ENCODE assay signal across 8 cellular contexts in genomic region chr1:91165033-91165654, GRCh38.
A peak's percentile ranks its signal among the peaks of the same experiment; 100 is the strongest.
DNase-seq lines count a peak whose midpoint lies in the region; ATAC-seq, FAIRE-seq and TF ChIP-seq lines count a peak whose summit lies in the region.

No MANE protein-coding gene starts in this region.

- H2BK15ac ChIP-seq in H1 (ENCODE audit: low read length), result no peak overlapping the region; the same call in 1 of the 2 replicates

- CTCF ChIA-PET in CD8-positive, alpha-beta memory T cell (lab: Charles Lee), result interaction anchor here (0.6 to 4.1 kb wide), 19 partner anchors 10 to 585 kb away, joined by 3 to 20 read pairs (median 3); partner anchors contain the start of gene ZNF644
- CTCF ChIA-PET in activated CD8-positive, alpha-beta T cell treated with anti-CD3 and anti-CD28 coated beads, Interleukin-2, amount 10 ng/mL, durations not matched to agents 7 days and 5 days (lab: Charles Lee), result interaction anchor here (0.8 to 2.9 kb wide), 36 partner anchors 10 to 832 kb away, joined by 3 to 30 read pairs (median 4); no protein-coding TSS in a partner anchor
- CTCF ChIA-PET in H1 (lab: Charles Lee; ENCODE audit: partially characterized antibody), result interaction anchor here (0.5 to 5.1 kb wide), 100 partner anchors 9 to 1376 kb away, joined by 3 to 230 read pairs (median 5); partner anchors contain the start of genes BARHL2 and CDC7

- H3K36me3 Mint-ChIP-seq in CD8-positive, alpha-beta memory T cell, result no peaks in the 10 kb centered on the region
- H3K36me3 Mint-ChIP-seq in activated CD8-positive, alpha-beta T cell treated with anti-CD3 and anti-CD28 coated beads, Interleukin-2, amount 10 ng/mL, durations not matched to agents 7 days and 5 days (ENCODE audit: low read depth), result no peaks in the 10 kb centered on the region
- H3K36me3 Mint-ChIP-seq in mesothelial cell of epicardium, result no peaks in the 10 kb centered on the region

- peak overlapping the region; percentile 64; the same call in 1 of the 2 replicates for H2BK12ac ChIP-seq in H1 (ENCODE audit: low read depth, low read length)

- H3K79me1 ChIP-seq in H1 (ENCODE audit: low read depth, low read length), result no peaks in the 10 kb centered on the region

- H2AK5ac ChIP-seq in H1 (ENCODE audit: low read depth, low read length), result no peak overlapping the region

- no peaks in the 10 kb centered on the region for H4K20me1 ChIP-seq in H1 (replicated peaks in 1 of 2; ENCODE audit: control insufficient read depth in 1 of 2, insufficient read depth in 2 of 2, low read length in 2 of 2)

- H2BK5ac ChIP-seq in H1 (ENCODE audit: low read depth, low read length), result peak overlapping the region; percentile 1; the same call in 1 of the 2 replicates

- no peaks in the 10 kb centered on the region for H3K79me2 ChIP-seq in H1 (ENCODE audit: control insufficient read depth in 1 of 2, insufficient read depth in 2 of 2, low read length in 2 of 2)

- no peak overlapping the region for H3K9ac ChIP-seq in H1 (replicated peaks in 1 of 4; ENCODE audit: extremely low read depth in 1 of 4, low read depth in 3 of 4, low read length in 3 of 4)

- peak overlapping the region; percentile 54 for H3K18ac ChIP-seq in H1 (ENCODE audit: extremely low read depth, low read length)

- peak; percentile 91 for FAIRE-seq in H1 (lab: Jason Lieb, UNC)

- TF ChIP-seq EP300 in H1 (IDR thresholded peaks at IDR 0.05; ENCODE audit: borderline replicate concordance in 1 of 2, low read depth in 2 of 2, low read length in 2 of 2), result no peak

- H3K27me3 ChIP-seq in CD8-positive, alpha-beta memory T cell (ENCODE audit: insufficient read depth, low read length, poor library complexity, severe bottlenecking), result no peaks in the 10 kb centered on the region
- H3K27me3 ChIP-seq in H1 (replicated peaks in 1 of 4; ENCODE audit: control insufficient read depth in 3 of 4, extremely low read depth in 1 of 4, insufficient read depth in 3 of 4, low read length in 3 of 4), result peaks cover 0 to 4% (median 0%) of the 10 kb centered on the region in 4 experiments; a peak in 3 of 7 replicates

- H3K9me3 Mint-ChIP-seq in CD8-positive, alpha-beta memory T cell, result no peaks in the 10 kb centered on the region
- no peaks in the 10 kb centered on the region for H3K9me3 Mint-ChIP-seq in activated CD8-positive, alpha-beta T cell treated with anti-CD3 and anti-CD28 coated beads, Interleukin-2, amount 10 ng/mL, durations not matched to agents 7 days and 5 days (ENCODE audit: insufficient read depth)
- no peaks in the 10 kb centered on the region for H3K9me3 Mint-ChIP-seq in mesothelial cell of epicardium

- no peaks in the 10 kb centered on the region for H3K4me1 ChIP-seq in CD8-positive, alpha-beta memory T cell (ENCODE audit: insufficient read depth, low read length)
- H3K4me1 ChIP-seq in H1 (replicated peaks in 1 of 4; ENCODE audit: control insufficient read depth in 3 of 4, insufficient read depth in 4 of 4, low read length in 3 of 4), result peaks cover 0 to 10% (median 3%) of the 10 kb centered on the region in 4 experiments; a peak in 4 of 7 replicates

- TF ChIP-seq POLR2A in H1 (IDR thresholded peaks at IDR 0.05; ENCODE audit: control extremely low read depth in 1 of 2, low read depth in 2 of 2, low read length in 2 of 2), result no peak

- H2AFZ ChIP-seq in H1 (ENCODE audit: low read length), result peak overlapping the region; percentile 63; the same call in 1 of the 2 replicates

- H3K27ac ChIP-seq in CD8-positive, alpha-beta memory T cell (ENCODE audit: low read depth, low read length), result no peak overlapping the region
- H3K27ac ChIP-seq in H1 (ENCODE audit: low read depth, low read length), result no peak overlapping the region

- no peak overlapping the region for H4K5ac ChIP-seq in H1 (ENCODE audit: insufficient read length, low read depth, low read length)

- 0 out of 2 replicates have a peak overlapping the region, but pooled peaks have one; percentile 24 for H2BK20ac ChIP-seq in H1 (ENCODE audit: low read length)

- WGBS in H1 (ENCODE audit: extremely low coverage in 1 of 2, insufficient coverage in 1 of 2, insufficient read length in 1 of 2, insufficient replicate concordance in 2 of 2, low coverage in 1 of 2, low lambda C conversion rate in 2 of 2, missing lambda C conversion rate in 1 of 2), 2 experiments, result 40% methylated on average over 14 of the region's 14 CpGs; no CpG with 5 or more reads in 1 of the 2 experiments

- no peak overlapping the region for H3K14ac ChIP-seq in H1 (ENCODE audit: insufficient read length)

- H4K8ac ChIP-seq in H1 (ENCODE audit: extremely low read depth, insufficient read depth, low read length), result no peak overlapping the region

- no peak overlapping the region for H3K4ac ChIP-seq in H1 (replicated peaks; ENCODE audit: insufficient read length, low read depth, low read length)

- no peak overlapping the region for H3K56ac ChIP-seq in H1 (replicated peaks; ENCODE audit: insufficient read length, low read depth, low read length)

- H3K27me3 Mint-ChIP-seq in CD8-positive, alpha-beta memory T cell, result peaks cover 0 to 1% of the 10 kb centered on the region in 2 donors
- H3K27me3 Mint-ChIP-seq in activated CD8-positive, alpha-beta T cell treated with anti-CD3 and anti-CD28 coated beads, Interleukin-2, amount 10 ng/mL, durations not matched to agents 7 days and 5 days (ENCODE audit: low read depth), result no peaks in the 10 kb centered on the region
- no peaks in the 10 kb centered on the region for H3K27me3 Mint-ChIP-seq in mesothelial cell of epicardium (ENCODE audit: low read depth)

- DNase-seq in CD8-positive, alpha-beta memory T cell, result peak; percentile 33 to 68 (median 51)
- DNase-seq in NCI-H69 (lab: John Stamatoyannopoulos, UW) (peak; percentile 64), H1 (ENCODE audit: low read depth in 1 of 2, low spot score in 2 of 2) (peak; percentile 68 to 97), mesothelial cell of epicardium (ENCODE audit: low spot score in 2 of 2, unreplicated experiment in 2 of 2) (peak; percentile 65 to 91)
- DNase-seq in activated CD8-positive, alpha-beta T cell treated with anti-CD3 and anti-CD28 coated beads, Interleukin-2, amount 10 ng/mL, durations not matched to agents 7 days and 5 days, result peak; percentile 73
- DNase-seq in stimulated activated CD8-positive, alpha-beta memory T cell treated with anti-CD3 and anti-CD28 coated beads, Interleukin-4, amount 100 ng/mL, for 1 hour (ENCODE audit: low read depth in 2 of 2, low spot score in 1 of 2), result peak; percentile 36 to 48

- H3K36me3 ChIP-seq in CD8-positive, alpha-beta memory T cell (ENCODE audit: insufficient read depth, low read length), result no peaks in the 10 kb centered on the region
- no peaks in the 10 kb centered on the region; a peak in 2 of 8 replicates for H3K36me3 ChIP-seq in H1 (ENCODE audit: control insufficient read depth in 2 of 4, insufficient read depth in 4 of 4, low read length in 3 of 4)

- ATAC-seq in GM19395 (IDR thresholded peaks at IDR 0.05; ENCODE audit: unreplicated experiment) (peak; percentile 95), HG03439 (IDR thresholded peaks at IDR 0.05; ENCODE audit: unreplicated experiment) (peak; percentile 92)
- peak; percentile 89 for ATAC-seq in activated CD8-positive, alpha-beta T cell treated with anti-CD3 and anti-CD28 coated beads, Interleukin-2, amount 10 ng/mL, durations not matched to agents 7 days and 5 days

- peak overlapping the region in 2 of 8 donors; percentile 34 to 81 for H3K27ac Mint-ChIP-seq in CD8-positive, alpha-beta memory T cell
- no peak overlapping the region for H3K27ac Mint-ChIP-seq in activated CD8-positive, alpha-beta T cell treated with anti-CD3 and anti-CD28 coated beads, Interleukin-2, amount 10 ng/mL, durations not matched to agents 7 days and 5 days
- H3K27ac Mint-ChIP-seq in mesothelial cell of epicardium, result no peak overlapping the region

- H4K91ac ChIP-seq in H1 (replicated peaks; ENCODE audit: insufficient read length, low read length), result peak overlapping the region; percentile 77

- no peaks in the 10 kb centered on the region for H3K23me2 ChIP-seq in H1 (ENCODE audit: low read depth, low read length)

- peaks cover 3 to 12% (median 4%) of the 10 kb centered on the region in 3 donors for H3K4me1 Mint-ChIP-seq in CD8-positive, alpha-beta memory T cell
- H3K4me1 Mint-ChIP-seq in activated CD8-positive, alpha-beta T cell treated with anti-CD3 and anti-CD28 coated beads, Interleukin-2, amount 10 ng/mL, durations not matched to agents 7 days and 5 days (ENCODE audit: low read depth), result no peaks in the 10 kb centered on the region
- peaks cover 15% of the 10 kb centered on the region for H3K4me1 Mint-ChIP-seq in mesothelial cell of epicardium

- TF ChIP-seq CTCF in H1 (IDR thresholded peaks at IDR 0.05; ENCODE audit: control extremely low read depth in 1 of 3, insufficient read depth in 1 of 3, low read depth in 1 of 3, low read length in 3 of 3) (peak; percentile 93 to 99 (median 99)), mesothelial cell of epicardium (IDR thresholded peaks at IDR 0.05; ENCODE audit: unreplicated experiment) (peak; percentile 93)

- no peak overlapping the region for H3K4me3 Mint-ChIP-seq in CD8-positive, alpha-beta memory T cell
- H3K4me3 Mint-ChIP-seq in activated CD8-positive, alpha-beta T cell treated with anti-CD3 and anti-CD28 coated beads, Interleukin-2, amount 10 ng/mL, durations not matched to agents 7 days and 5 days, result no peak overlapping the region
- H3K4me3 Mint-ChIP-seq in mesothelial cell of epicardium, result no peak overlapping the region

- no peaks in the 10 kb centered on the region for H3K9me3 ChIP-seq in CD8-positive, alpha-beta memory T cell (ENCODE audit: low read length)
- no peaks in the 10 kb centered on the region for H3K9me3 ChIP-seq in H1 (ENCODE audit: insufficient read depth in 2 of 2, low read depth in 1 of 2, low read length in 1 of 2)

- no peak overlapping the region for H3K23ac ChIP-seq in H1 (ENCODE audit: insufficient read length)

- H3K4me2 ChIP-seq in H1 (ENCODE audit: insufficient read depth in 1 of 2, low read depth in 2 of 2, low read length in 2 of 2), result 0 out of 4 replicates have a peak overlapping the region, but pooled peaks of 1 of the 2 experiments have one; percentile 7

- POLR2A ChIA-PET in CD8-positive, alpha-beta memory T cell (lab: Charles Lee), result no interaction called here
- POLR2A ChIA-PET in activated CD8-positive, alpha-beta T cell treated with anti-CD3 and anti-CD28 coated beads, Interleukin-2, amount 10 ng/mL, durations not matched to agents 7 days and 5 days (lab: Charles Lee), result no interaction called here
- POLR2A ChIA-PET in H1 (lab: Charles Lee; ENCODE audit: partially characterized antibody), result interaction anchor here (0.6 to 4.0 kb wide), 6 partner anchors 113 to 371 kb away, joined by 3 to 16 read pairs (median 4); partner anchors contain the start of gene ZNF644

- peak; percentile 95 to 98 for TF ChIP-seq RAD21 in H1 (IDR thresholded peaks at IDR 0.05 in 1 of 2, conservative IDR thresholded peaks at IDR 0.05 in 1 of 2; ENCODE audit: low read depth in 2 of 2, low read length in 2 of 2)

- no peak overlapping the region for H3K4me3 ChIP-seq in CD8-positive, alpha-beta memory T cell (ENCODE audit: low read length)
- no peak overlapping the region for H3K4me3 ChIP-seq in H1 (ENCODE audit: extremely low read depth in 1 of 4, insufficient read depth in 2 of 4, low read depth in 3 of 4, low read length in 4 of 4)

- H2BK120ac ChIP-seq in H1 (replicated peaks; ENCODE audit: low read depth, low read length), result no peak overlapping the region

TF ChIP-seq in H1, 55 proteins besides CTCF, POLR2A, EP300 and RAD21 (continues in another document):
- TF ChIP-seq NANOG (IDR thresholded peaks at IDR 0.05; ENCODE audit: insufficient read depth, low read depth, low read length, poor library complexity, severe bottlenecking) (peak; percentile 19), JUND (IDR thresholded peaks at IDR 0.05; ENCODE audit: low read length) (0 out of 2 replicates have a peak, but pooled peaks have one; percentile 29)
